In the genomic region with DNA sequence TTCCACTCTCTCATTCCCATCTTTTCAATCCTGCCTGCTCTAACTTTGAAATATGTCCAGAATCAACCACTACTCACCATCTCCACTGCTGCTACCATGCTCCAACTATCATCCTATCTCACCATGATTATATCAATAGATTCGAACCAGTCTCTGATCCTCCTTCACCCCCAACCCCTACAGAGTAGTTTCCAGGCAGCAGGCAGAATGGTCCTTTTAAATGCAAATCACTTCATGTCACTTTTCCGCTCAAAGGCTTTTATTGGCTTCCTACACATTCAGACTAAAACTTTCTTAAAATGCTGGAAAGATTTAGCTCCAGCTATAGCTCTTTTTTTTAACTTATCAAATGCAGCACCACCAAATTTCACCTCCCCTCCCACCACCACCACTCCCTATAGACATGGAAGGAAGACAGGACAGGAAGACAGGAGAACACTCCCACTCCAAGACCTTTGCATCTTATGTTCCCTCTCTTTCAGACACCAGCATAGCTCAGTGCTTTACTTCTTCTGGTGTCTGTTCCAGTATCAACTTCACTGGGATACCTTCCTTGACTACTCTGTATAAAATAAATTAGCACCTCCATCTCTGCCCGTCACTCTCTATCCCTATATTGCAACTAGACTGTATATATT, we compare ENCODE assay signal across 25 cellular contexts.
"Had no signal": no experiment of that assay in that cellular context is flagged by ENCODE, and none has a peak within 500 bp of the region (broad histone marks: within the 10 kb centered on the region; RNA-seq: fewer than 3 reads in every experiment).

No MANE protein-coding gene starts in this region.

- H3K27ac ChIP-seq: adrenal gland, breast epithelium, Peyer's patch, RWPE1, SJCRH30 had no signal

- H3K9me3 ChIP-seq: adrenal gland, breast epithelium, Peyer's patch, SJCRH30 had no signal

- ATAC-seq: activated CD8-positive, alpha-beta T cell treated with anti-CD3 and anti-CD28 coated beads, Interleukin-2, amount 10 ng/mL, durations not matched to agents 7 days and 5 days; SK-N-SH treated with all-trans-retinoic acid at 6 μM for 48 hours had no signal

- H3K27me3 ChIP-seq: adrenal gland, breast epithelium, Peyer's patch, SJCRH30 had no signal

- DNase-seq: activated CD4-positive, alpha-beta T cell treated with anti-CD3 and anti-CD28 coated beads for 48 hours; activated CD4-positive, alpha-beta T cell treated with anti-CD3 and anti-CD28 coated beads, Interleukin-2, amount 50 U/mL, for 4 hours; activated CD4-positive, CD25-positive, alpha-beta regulatory T cell treated with anti-CD3 and anti-CD28 coated beads, Interleukin-2, amount 50 U/mL, for 72 hours; activated CD8-positive, alpha-beta memory T cell treated with anti-CD3 and anti-CD28 coated beads, Interleukin-2, amount 50 U/mL, for 48 hours; activated CD8-positive, alpha-beta T cell treated with anti-CD3 and anti-CD28 coated beads, Interleukin-2, amount 10 ng/mL, durations not matched to agents 7 days and 5 days; activated naive CD4-positive, alpha-beta T cell treated with anti-CD3 and anti-CD28 coated beads, Interleukin-2, amount 50 U/mL, for 16 hours; activated naive CD8-positive, alpha-beta T cell treated with anti-CD3 and anti-CD28 coated beads, Interleukin-2, amount 10 ng/mL, durations not matched to agents 7 days and 5 days; activated T-cell treated with anti-CD3 and anti-CD28 coated beads, Interleukin-2, amount 50 U/mL, for 1 hour; adrenal gland; anterior cingulate cortex; MM.1S; NCI-H1105; NCI-H1436 treated with DMSO at 0.1 percent for 48 hours; NCI-H187; NCI-H2081; NCI-H510A treated with DMSO at 0.1 percent for 48 hours; NCI-H69; NK-92 treated with Interleukin-12 subunit alpha and Interleukin-12 subunit beta, amount 100 ng/mL, for 24 hours; Peyer's patch; Right ventricle myocardium superior; SJCRH30; SW 1271 had no signal

- H3K4me1 ChIP-seq: breast epithelium, Peyer's patch, SJCRH30 had no signal

- H3K36me3 ChIP-seq: adrenal gland, breast epithelium, Peyer's patch, SJCRH30 had no signal

- H3K4me3 ChIP-seq: adrenal gland, breast epithelium, Peyer's patch, SJCRH30 had no signal
